ENCODE assay signal across 10 cellular contexts in the genomic region with DNA sequence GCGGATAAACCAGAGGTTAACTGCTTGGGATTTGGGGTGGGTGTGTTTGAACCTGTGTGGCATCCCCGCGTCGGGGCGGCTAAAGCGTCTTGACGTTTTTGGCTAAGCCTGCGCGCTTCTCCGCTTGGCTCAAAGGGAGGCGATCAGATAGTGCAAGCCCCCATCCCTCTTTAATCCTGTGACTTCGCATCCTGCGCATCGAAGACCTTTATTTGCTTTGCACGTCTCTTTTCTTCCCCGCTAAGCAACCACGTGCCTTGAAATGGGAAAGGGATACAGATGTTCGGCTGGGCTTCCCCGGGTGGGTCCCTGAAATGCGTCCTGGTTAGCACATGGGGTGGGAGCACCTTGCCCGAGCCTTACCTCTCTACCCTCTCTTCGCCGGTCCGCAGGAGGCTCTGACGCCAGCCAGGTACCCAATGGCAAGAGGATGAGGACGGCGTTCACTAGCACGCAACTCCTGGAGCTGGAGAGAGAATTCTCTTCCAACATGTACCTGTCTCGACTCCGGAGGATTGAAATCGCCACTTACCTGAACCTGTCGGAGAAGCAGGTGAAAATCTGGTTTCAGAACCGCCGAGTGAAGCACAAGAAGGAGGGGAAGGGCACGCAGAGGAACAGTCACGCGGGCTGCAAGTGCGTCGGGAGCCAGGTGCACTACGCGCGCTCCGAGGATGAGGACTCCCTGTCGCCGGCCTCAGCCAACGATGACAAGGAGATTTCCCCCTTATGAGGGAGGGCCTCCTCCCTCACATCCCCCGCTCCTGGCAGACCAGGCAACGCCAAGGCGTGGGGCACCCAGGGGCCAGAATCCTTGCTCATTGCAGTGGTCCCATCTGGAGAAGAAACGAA. TPM values are rescaled to one million over a fixed set of nuclear protein-coding genes. Genes with fewer than 3 reads are reported as not detected.
DNase-seq lines count a peak whose midpoint lies in the region; ATAC-seq lines count a peak whose summit lies in the region.
"Had no signal": no experiment of that assay in that cellular context is flagged by ENCODE, and none has a peak within 500 bp of the region (broad histone marks: within the 10 kb centered on the region; RNA-seq: fewer than 3 reads in every experiment).

No MANE protein-coding gene starts in this region.

- no peak overlapping the region for H3K27ac Mint-ChIP-seq in activated naive CD8-positive, alpha-beta T cell treated with anti-CD3 and anti-CD28 coated beads, Interleukin-2, amount 50 U/mL, for 24 hours

- peak overlapping the region; percentile 58 for H3K4me3 Mint-ChIP-seq in activated naive CD8-positive, alpha-beta T cell treated with anti-CD3 and anti-CD28 coated beads, Interleukin-2, amount 50 U/mL, for 24 hours

- H3K4me1 ChIP-seq in ACC112 (ENCODE audit: control insufficient read depth, insufficient read depth, low read length, unreplicated experiment) (peaks cover 15% of the 10 kb centered on the region), mesendoderm (ENCODE audit: control insufficient read depth, low read depth, low read length) (peaks cover 6% of the 10 kb centered on the region)

- no peak overlapping the region for H2BK5ac ChIP-seq in mesendoderm (ENCODE audit: low read length)

- H3K27me3 Mint-ChIP-seq in activated naive CD8-positive, alpha-beta T cell treated with anti-CD3 and anti-CD28 coated beads, Interleukin-2, amount 50 U/mL, for 24 hours, result peaks cover 88% of the 10 kb centered on the region

- WGBS in mesendoderm (ENCODE audit: extremely low coverage, insufficient coverage, low lambda C conversion rate), result no CpG with 5 or more reads among the region's 50 CpGs

- H3K56ac ChIP-seq in mesendoderm (ENCODE audit: low read length), result no peak overlapping the region

- H4K5ac ChIP-seq in mesendoderm (ENCODE audit: low read length), result no peak overlapping the region

- no peak overlapping the region for H3K27ac ChIP-seq in ACC112 (ENCODE audit: low read depth, low read length)
- H3K27ac ChIP-seq in mesendoderm (ENCODE audit: low read depth, low read length), result no peak overlapping the region

- H3K4ac ChIP-seq in mesendoderm (ENCODE audit: low read depth, low read length), result no peak overlapping the region

- no peaks in the 10 kb centered on the region for H3K36me3 Mint-ChIP-seq in activated naive CD8-positive, alpha-beta T cell treated with anti-CD3 and anti-CD28 coated beads, Interleukin-2, amount 50 U/mL, for 24 hours (ENCODE audit: low read depth)

- no peaks in the 10 kb centered on the region for H3K36me3 ChIP-seq in ACC112 (ENCODE audit: insufficient read depth, low read length)
- no peaks in the 10 kb centered on the region for H3K36me3 ChIP-seq in mesendoderm (ENCODE audit: control insufficient read depth, insufficient read depth, low read length)

- peak overlapping the region; percentile 55 for H2AFZ ChIP-seq in ACC112 (ENCODE audit: low read length, unreplicated experiment)

- no peak overlapping the region for H2BK120ac ChIP-seq in mesendoderm (ENCODE audit: low read depth, low read length)

- DNase-seq in DMS53 (lab: John Stamatoyannopoulos, UW) (peak; percentile 57), mesendoderm (peak; percentile 23), OCI-M2 (lab: John Stamatoyannopoulos, UW; ENCODE audit: unreplicated experiment) (no peak), MV-4-11 (lab: John Stamatoyannopoulos, UW) (no peak), NCI-H2171 (lab: John Stamatoyannopoulos, UW) (no peak)
- DNase-seq in activated naive CD8-positive, alpha-beta T cell treated with anti-CD3 and anti-CD28 coated beads, Interleukin-2, amount 50 U/mL, for 24 hours, result no peak
- DNase-seq: GF-D8, small intestine had no signal

- peaks cover 51% of the 10 kb centered on the region for H3K4me1 Mint-ChIP-seq in activated naive CD8-positive, alpha-beta T cell treated with anti-CD3 and anti-CD28 coated beads, Interleukin-2, amount 50 U/mL, for 24 hours

- H3K9me3 Mint-ChIP-seq in activated naive CD8-positive, alpha-beta T cell treated with anti-CD3 and anti-CD28 coated beads, Interleukin-2, amount 50 U/mL, for 24 hours, result no peaks in the 10 kb centered on the region

- H3K18ac ChIP-seq in mesendoderm (ENCODE audit: low read length), result no peak overlapping the region

- no peak overlapping the region for H2BK15ac ChIP-seq in mesendoderm (replicated peaks; ENCODE audit: low read depth)

- H3K4me2 ChIP-seq in mesendoderm (ENCODE audit: low read length), result no peak overlapping the region

- H3K9ac ChIP-seq in mesendoderm (ENCODE audit: low read length), result no peak overlapping the region

- H3K79me1 ChIP-seq in mesendoderm (ENCODE audit: low read length), result no peaks in the 10 kb centered on the region

- H3K79me2 ChIP-seq in ACC112 (ENCODE audit: control insufficient read depth, insufficient read depth, low read length, unreplicated experiment) (no peaks in the 10 kb centered on the region), mesendoderm (ENCODE audit: control insufficient read depth, insufficient read depth, low read length) (no peaks in the 10 kb centered on the region)

- H4K8ac ChIP-seq in mesendoderm (ENCODE audit: low read depth, low read length), result no peak overlapping the region

- no peak for ATAC-seq in activated naive CD8-positive, alpha-beta T cell treated with anti-CD3 and anti-CD28 coated beads, Interleukin-2, amount 50 U/mL, for 24 hours
- no peak for ATAC-seq in GM21381 (IDR thresholded peaks at IDR 0.05; ENCODE audit: unreplicated experiment)

- H3K4me3 ChIP-seq in ACC112 (ENCODE audit: low read depth, low read length) (peak overlapping the region; percentile 78), mesendoderm (ENCODE audit: low read length) (no peak overlapping the region)

- no peak overlapping the region for H3K23ac ChIP-seq in mesendoderm (ENCODE audit: low read length)

- H2AK5ac ChIP-seq in mesendoderm (ENCODE audit: low read length), result no peak overlapping the region

- peaks cover 64% of the 10 kb centered on the region for H3K27me3 ChIP-seq in ACC112 (ENCODE audit: insufficient read depth, low read length)
- peaks cover 86% of the 10 kb centered on the region for H3K27me3 ChIP-seq in mesendoderm (ENCODE audit: insufficient read depth, low read length, poor library complexity)

RNA-seq across cellular contexts. Expression of gene GSX2, which starts 1.5 kb away (rescaled TPM):
- not detected for polyA plus RNA-seq in mesendoderm (2013, experiment 1 of 2)
- 0.04 TPM for polyA plus RNA-seq in mesendoderm (2013, experiment 2 of 2)
- polyA plus RNA-seq: small intestine had no signal

RNA-seq across cellular contexts. Expression of gene CHIC2, which starts 37.0 kb away (rescaled TPM):
- 6.8 TPM for polyA plus RNA-seq in mesendoderm (2013, experiment 1 of 2)
- polyA plus RNA-seq in mesendoderm (2013, experiment 2 of 2), result 7.5 TPM

Comparison
In these comparisons a context has a peak if more than half of its experiments do, and no peak if none do; other contexts are left out.
1. DNase-seq: peak in DMS53 (single experiment) and mesendoderm (single experiment); none in activated naive CD8-positive, alpha-beta T cell treated with anti-CD3 and anti-CD28 coated beads, Interleukin-2, amount 50 U/mL, for 24 hours (single experiment), OCI-M2 (single experiment), MV-4-11 (single experiment) and NCI-H2171 (single experiment).